In the genomic region with DNA sequence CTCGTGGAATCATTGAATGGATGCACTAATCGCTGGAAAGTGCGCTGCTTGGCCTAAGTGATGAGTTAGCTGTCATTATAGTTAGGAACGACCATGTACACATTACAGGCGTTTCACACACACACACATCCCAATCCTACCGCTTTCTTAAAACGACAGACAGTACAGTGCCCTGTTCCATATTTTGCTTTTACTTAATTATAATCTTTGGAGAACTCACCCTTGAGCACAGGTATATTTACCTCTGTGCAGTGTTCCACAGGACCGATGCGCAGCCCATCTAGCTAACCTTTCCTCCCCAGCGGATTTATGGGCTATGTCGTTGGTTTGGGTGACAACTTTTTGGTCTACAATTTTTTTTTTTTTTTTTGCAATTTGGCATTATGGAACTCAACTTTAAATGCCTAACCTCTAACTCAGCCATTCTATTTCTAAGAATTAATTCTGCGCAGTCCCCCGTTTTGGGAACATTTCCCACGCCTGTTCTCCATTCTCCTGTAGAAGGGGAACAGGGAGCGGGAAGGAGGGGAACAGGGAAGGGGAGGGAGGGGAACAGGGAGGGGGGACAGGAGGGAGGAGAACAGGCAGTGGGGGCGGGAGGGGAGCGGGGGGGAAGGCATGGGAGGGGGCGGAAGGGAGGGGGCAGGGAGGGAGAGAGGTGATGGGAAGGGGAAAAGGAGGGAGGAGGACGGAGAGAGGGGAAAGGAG, we compare ENCODE assay signal across 8 cellular contexts. TPM values are rescaled to one million over a fixed set of nuclear protein-coding genes. Genes with fewer than 3 reads are reported as not detected.
DNase-seq lines count a peak whose midpoint lies in the region; ATAC-seq and TF ChIP-seq lines count a peak whose summit lies in the region.

No MANE protein-coding gene starts in this region.

- H3K9me3 Mint-ChIP-seq in CD4-positive, CD25-positive, alpha-beta regulatory T cell = no peaks in the 10 kb centered on the region

- H3K9ac ChIP-seq in HUES6 (ENCODE audit: low read length) = no peak overlapping the region
- no peak overlapping the region for H3K9ac ChIP-seq in parathyroid adenoma

- H3K79me2 ChIP-seq in parathyroid adenoma = peaks cover 14% of the 10 kb centered on the region

- H3K27ac Mint-ChIP-seq in CD4-positive, CD25-positive, alpha-beta regulatory T cell = peak overlapping the region in 1 of 3 donors; percentile 43

- H3K36me3 ChIP-seq in CD4-positive, CD25-positive, alpha-beta regulatory T cell (ENCODE audit: control insufficient read depth, insufficient read depth, low read length) = no peaks in the 10 kb centered on the region
- H3K36me3 ChIP-seq in HUES6 (ENCODE audit: control insufficient read depth, insufficient read depth, low read length) = peaks cover 9% of the 10 kb centered on the region
- no peaks in the 10 kb centered on the region for H3K36me3 ChIP-seq in parathyroid adenoma (ENCODE audit: control insufficient read depth, insufficient read depth, low read length)

- H2AFZ ChIP-seq in parathyroid adenoma = no peak overlapping the region

- H3K4me3 Mint-ChIP-seq in CD4-positive, CD25-positive, alpha-beta regulatory T cell = peak overlapping the region; percentile 31 to 89 (median 68)

- H3K4me1 ChIP-seq in CD4-positive, CD25-positive, alpha-beta regulatory T cell (ENCODE audit: control insufficient read depth, insufficient read depth, low read length, poor library complexity, severe bottlenecking) = peaks cover 18% of the 10 kb centered on the region
- peaks cover 11% of the 10 kb centered on the region; the same call in 1 of the 2 replicates for H3K4me1 ChIP-seq in HUES6 (ENCODE audit: control insufficient read depth, insufficient read depth, low read length)
- peaks cover 15% of the 10 kb centered on the region for H3K4me1 ChIP-seq in parathyroid adenoma

- no peak for ATAC-seq in CD4-positive, CD25-positive, alpha-beta regulatory T cell (ENCODE audit: low read depth in 2 of 2)
- no peak for ATAC-seq in GM18517 (IDR thresholded peaks at IDR 0.05; ENCODE audit: unreplicated experiment)

- no peak overlapping the region for H3K27ac ChIP-seq in CD4-positive, CD25-positive, alpha-beta regulatory T cell (ENCODE audit: insufficient read depth, low read length, poor library complexity, severe bottlenecking)
- H3K27ac ChIP-seq in HUES6 (ENCODE audit: low read depth, low read length) (no peak overlapping the region), coronary artery (peak overlapping the region; percentile 73 to 97), parathyroid adenoma (peak overlapping the region; percentile 29)

- H3K27me3 ChIP-seq in CD4-positive, CD25-positive, alpha-beta regulatory T cell (ENCODE audit: control insufficient read depth, insufficient read depth, low read length) = no peaks in the 10 kb centered on the region
- no peaks in the 10 kb centered on the region for H3K27me3 ChIP-seq in HUES6 (ENCODE audit: control insufficient read depth, insufficient read depth, low read length)
- H3K27me3 ChIP-seq in parathyroid adenoma (ENCODE audit: control insufficient read depth, insufficient read depth, low read length) = no peaks in the 10 kb centered on the region

- peaks cover 0 to 28% (median 2%) of the 10 kb centered on the region in 4 donors for H3K4me1 Mint-ChIP-seq in CD4-positive, CD25-positive, alpha-beta regulatory T cell

- DNase-seq in CD4-positive, CD25-positive, alpha-beta regulatory T cell = peak in 1 of 3 donors; percentile 23
- DNase-seq in coronary artery (ENCODE audit: low spot score) (no peak), GM13977 (ENCODE audit: low spot score) (no peak), NCI-H2171 (lab: John Stamatoyannopoulos, UW) (no peak)
- DNase-seq in central memory CD4-positive, alpha-beta T cell = no peak

- TF ChIP-seq CTCF in coronary artery (IDR thresholded peaks at IDR 0.05) = no peak
- TF ChIP-seq CTCF in parathyroid adenoma (IDR thresholded peaks at IDR 0.05) = no peak
- no peak for TF ChIP-seq CTCF in GM13977 (IDR thresholded peaks at IDR 0.05; ENCODE audit: extremely low read depth, insufficient read depth, missing control alignments)

- no peaks in the 10 kb centered on the region for H3K36me3 Mint-ChIP-seq in CD4-positive, CD25-positive, alpha-beta regulatory T cell

- H3K9me3 ChIP-seq in CD4-positive, CD25-positive, alpha-beta regulatory T cell (ENCODE audit: control insufficient read depth in 2 of 2, low read length in 2 of 2) = no peaks in the 10 kb centered on the region
- H3K9me3 ChIP-seq in HUES6 (ENCODE audit: control insufficient read depth, insufficient read depth, low read depth, low read length) (no peaks in the 10 kb centered on the region), parathyroid adenoma (ENCODE audit: control insufficient read depth, low read length) (no peaks in the 10 kb centered on the region)

- in situ Hi-C loops in GM13977 (cut with MboI; ENCODE audit: low pct_unique_long_range_greater_than_20kb, low sequenced_read_pairs, unreplicated experiment) = no loop called here

- no peak overlapping the region for H3K4me3 ChIP-seq in CD4-positive, CD25-positive, alpha-beta regulatory T cell (ENCODE audit: low read depth, low read length)
- H3K4me3 ChIP-seq in HUES6 (ENCODE audit: low read depth, low read length) = peak overlapping the region; percentile 24; the same call in 1 of the 2 replicates
- H3K4me3 ChIP-seq in coronary artery = peak overlapping the region; percentile 81
- no peak overlapping the region for H3K4me3 ChIP-seq in parathyroid adenoma (ENCODE audit: low read depth, low read length)

- H3K4me2 ChIP-seq in parathyroid adenoma (ENCODE audit: low read length) = no peak overlapping the region

- no peaks in the 10 kb centered on the region for H3K27me3 Mint-ChIP-seq in CD4-positive, CD25-positive, alpha-beta regulatory T cell

RNA-seq across cellular contexts. Expression of a gene that starts 0.7 kb away (rescaled TPM):
- total RNA-seq in CD4-positive, CD25-positive, alpha-beta regulatory T cell = 90.0 TPM
- under 1 TPM; 0.20 to 0.48 (median 0.46) TPM for polyA plus RNA-seq in CD4-positive, CD25-positive, alpha-beta regulatory T cell

RNA-seq across cellular contexts. Expression of a gene that starts 35.3 kb away (rescaled TPM):
- 26.0 TPM for total RNA-seq in CD4-positive, CD25-positive, alpha-beta regulatory T cell
- polyA plus RNA-seq in CD4-positive, CD25-positive, alpha-beta regulatory T cell = 10 to 100 TPM; 14.0 to 18.6 (median 17.3) TPM

RNA-seq across cellular contexts. Expression of a gene that starts 56.0 kb away (rescaled TPM):
- 77.9 TPM for total RNA-seq in CD4-positive, CD25-positive, alpha-beta regulatory T cell
- polyA plus RNA-seq in CD4-positive, CD25-positive, alpha-beta regulatory T cell = 1 to 10 TPM; 1.2 to 2.1 (median 1.6) TPM

Comparison
In these comparisons a context has a peak if more than half of its experiments do, and no peak if none do; other contexts are left out.
1. H3K27ac ChIP-seq: peak in coronary artery (2 of 2) and parathyroid adenoma (single experiment); none in CD4-positive, CD25-positive, alpha-beta regulatory T cell (single experiment) and HUES6 (single experiment).
2. H3K4me3 ChIP-seq: peak in HUES6 (single experiment) and coronary artery (single experiment); none in CD4-positive, CD25-positive, alpha-beta regulatory T cell (single experiment) and parathyroid adenoma (single experiment).